ENCODE assay signal across 8 cellular contexts in genomic region chr12:53674977-53675700, GRCh38. TPM values are rescaled to one million over a fixed set of nuclear protein-coding genes. Genes with fewer than 3 reads are reported as not detected.
DNase-seq lines count a peak whose midpoint lies in the region; ATAC-seq lines count a peak whose summit lies in the region.

No MANE protein-coding gene starts in this region.

- H3K9me3 Mint-ChIP-seq in activated CD4-positive, alpha-beta memory T cell treated with anti-CD3 and anti-CD28 coated beads for 36 hours, result no peaks in the 10 kb centered on the region
- H3K9me3 Mint-ChIP-seq in stimulated activated naive B cell treated with anti-CD40 and anti-IgM and Interleukin-4, amounts not matched to agents 10 μg/mL and 1 μg/mL and 100 μg/mL, for 72 hours, result no peaks in the 10 kb centered on the region

- CTCF ChIA-PET in activated CD4-positive, alpha-beta memory T cell treated with anti-CD3 and anti-CD28 coated beads for 36 hours (lab: Charles Lee), result interaction anchor here (0.6 to 7.1 kb wide), 41 partner anchors 7 to 350 kb away, joined by 3 to 132 read pairs (median 4); partner anchors contain the start of genes ATF7, CISTR and TARBP2

- POLR2A ChIA-PET in activated CD4-positive, alpha-beta memory T cell treated with anti-CD3 and anti-CD28 coated beads for 36 hours (lab: Charles Lee), result interaction anchor here (0.5 to 1.9 kb wide), 10 partner anchors 15 to 174 kb away, joined by 3 to 10 read pairs (median 4); partner anchors contain the start of genes ATF7, CALCOCO1 and TARBP2

- H3K4me3 ChIP-seq in iPS-11a (ENCODE audit: low read depth, low read length), result peak overlapping the region; percentile 81

- no peak for ATAC-seq in stimulated activated naive B cell treated with anti-CD40 and anti-IgM and Interleukin-4, amounts not matched to agents 10 μg/mL and 1 μg/mL and 100 μg/mL, for 72 hours (replicated peaks)

- H3K36me3 Mint-ChIP-seq in activated CD4-positive, alpha-beta memory T cell treated with anti-CD3 and anti-CD28 coated beads for 36 hours, result peaks cover 30% of the 10 kb centered on the region
- peaks cover 8 to 12% of the 10 kb centered on the region in 2 donors for H3K36me3 Mint-ChIP-seq in stimulated activated naive B cell treated with anti-CD40 and anti-IgM and Interleukin-4, amounts not matched to agents 10 μg/mL and 1 μg/mL and 100 μg/mL, for 72 hours

- peak overlapping the region; percentile 89 for H3K27ac Mint-ChIP-seq in activated CD4-positive, alpha-beta memory T cell treated with anti-CD3 and anti-CD28 coated beads for 36 hours
- H3K27ac Mint-ChIP-seq in stimulated activated naive B cell treated with anti-CD40 and anti-IgM and Interleukin-4, amounts not matched to agents 10 μg/mL and 1 μg/mL and 100 μg/mL, for 72 hours, result peak overlapping the region; percentile 88

- intact Hi-C loops in activated CD4-positive, alpha-beta memory T cell treated with anti-CD3 and anti-CD28 coated beads for 36 hours (cut with micrococcal nuclease), result loop anchor here (5.0 kb wide), 1 partner anchor 223 kb away; the partner anchor contains the start of gene PCBP2

- DNase-seq in NCI-H510A treated with DMSO at 0.1 percent for 48 hours (lab: John Stamatoyannopoulos, UW) (peak; percentile 39), NCI-H510A (lab: John Stamatoyannopoulos, UW) (no peak), DMS153 treated with DMSO at 0.1 percent for 48 hours (lab: John Stamatoyannopoulos, UW; ENCODE audit: unreplicated experiment) (no peak), NCI-H69 (lab: John Stamatoyannopoulos, UW) (no peak), NCI-H345 (lab: John Stamatoyannopoulos, UW) (no peak)
- DNase-seq in activated CD4-positive, alpha-beta memory T cell treated with anti-CD3 and anti-CD28 coated beads for 36 hours, result no peak
- no peak for DNase-seq in stimulated activated naive B cell treated with anti-CD40 and anti-IgM and Interleukin-4, amounts not matched to agents 10 μg/mL and 1 μg/mL and 100 μg/mL, for 72 hours

- peak overlapping the region; percentile 81 for H3K4me3 Mint-ChIP-seq in activated CD4-positive, alpha-beta memory T cell treated with anti-CD3 and anti-CD28 coated beads for 36 hours
- peak overlapping the region; percentile 86 for H3K4me3 Mint-ChIP-seq in stimulated activated naive B cell treated with anti-CD40 and anti-IgM and Interleukin-4, amounts not matched to agents 10 μg/mL and 1 μg/mL and 100 μg/mL, for 72 hours

- H3K4me1 Mint-ChIP-seq in activated CD4-positive, alpha-beta memory T cell treated with anti-CD3 and anti-CD28 coated beads for 36 hours (ENCODE audit: low read depth), result peaks cover 27% of the 10 kb centered on the region
- H3K4me1 Mint-ChIP-seq in stimulated activated naive B cell treated with anti-CD40 and anti-IgM and Interleukin-4, amounts not matched to agents 10 μg/mL and 1 μg/mL and 100 μg/mL, for 72 hours, result peaks cover 2 to 25% of the 10 kb centered on the region in 2 donors

- H3K27me3 Mint-ChIP-seq in activated CD4-positive, alpha-beta memory T cell treated with anti-CD3 and anti-CD28 coated beads for 36 hours, result peaks cover 18% of the 10 kb centered on the region
- peaks cover 11 to 20% of the 10 kb centered on the region in 2 donors for H3K27me3 Mint-ChIP-seq in stimulated activated naive B cell treated with anti-CD40 and anti-IgM and Interleukin-4, amounts not matched to agents 10 μg/mL and 1 μg/mL and 100 μg/mL, for 72 hours

RNA-seq across cellular contexts. Expression of gene ATP5MC2, which starts 0.7 kb away (rescaled TPM):
- total RNA-seq in activated CD4-positive, alpha-beta memory T cell treated with anti-CD3 and anti-CD28 coated beads for 36 hours, result 100 to 1,000 TPM; 378 TPM

RNA-seq across cellular contexts. Expression of gene ATF7, which starts 49.0 kb away (rescaled TPM):
- 10 to 100 TPM; 19.3 to 20.7 TPM for total RNA-seq in activated CD4-positive, alpha-beta memory T cell treated with anti-CD3 and anti-CD28 coated beads for 36 hours

RNA-seq across cellular contexts. Expression of gene CALCOCO1, which starts 52.1 kb away (rescaled TPM):
- total RNA-seq in activated CD4-positive, alpha-beta memory T cell treated with anti-CD3 and anti-CD28 coated beads for 36 hours, result 10 to 100 TPM; 21.2 to 23.7 TPM
